In genomic region chr3:38164966-38165721, GRCh38 we compare ENCODE assay signal across 8 cellular contexts. TPM values are rescaled to one million over a fixed set of nuclear protein-coding genes. Genes with fewer than 3 reads are reported as not detected.
DNase-seq lines count a peak whose midpoint lies in the region; TF ChIP-seq lines count a peak whose summit lies in the region.

Gene OXSR1, plus strand, starts transcription at chr3:38165537. Its CDS starts 340 bp downstream, at chr3:38165877.

- no CpG with 5 or more reads among the region's 57 CpGs for WGBS in H9 (ENCODE audit: extremely low coverage, insufficient read length, low lambda C conversion rate)

- H3K27me3 Mint-ChIP-seq in H9 (ENCODE audit: low read depth) (0 out of 2 replicates have a peak, but pooled peaks cover 3% of the 10 kb centered on the region), nephron (ENCODE audit: low read depth) (no peaks in the 10 kb centered on the region)
- H3K27me3 Mint-ChIP-seq in stimulated activated naive CD8-positive, alpha-beta T cell treated with anti-CD3 and anti-CD28 coated beads, Interleukin-15, Interleukin-2, amounts not matched to agents 100 ng/mL and 50 ng/mL, for 24 hours: no peaks in the 10 kb centered on the region

- H3K36me3 ChIP-seq in MM.1S (replicated peaks; ENCODE audit: insufficient read depth, low read length): no peaks in the 10 kb centered on the region

- H3K18ac ChIP-seq in H9 (ENCODE audit: insufficient read length, low read depth, low read length): peak within 1 kb of the TSS; percentile 95

- H3K4me1 ChIP-seq in H9 (ENCODE audit: insufficient read depth, low read length) (no peaks in the 10 kb centered on the region), MM.1S (ENCODE audit: low read length) (no peaks in the 10 kb centered on the region)

- H3K27ac ChIP-seq in H9 (ENCODE audit: insufficient read length, low read depth, low read length) (peak within 1 kb of the TSS; percentile 54), MM.1S (ENCODE audit: low read length) (peak within 1 kb of the TSS; percentile 91)

- H3F3A ChIP-seq in MM.1S (ENCODE audit: insufficient read depth, low read length): peaks cover 6% of the 10 kb centered on the region

- H4K5ac ChIP-seq in H9 (ENCODE audit: insufficient read length, low read depth, low read length): peak within 1 kb of the TSS; percentile 31

- H2BK15ac ChIP-seq in H9 (ENCODE audit: low read depth, low read length): no peak within 1 kb of the TSS

- H3K4me2 ChIP-seq in H9 (ENCODE audit: insufficient read depth, insufficient read length, low read length): peak within 1 kb of the TSS; percentile 69
- H3K4me2 ChIP-seq in MM.1S (ENCODE audit: low read depth, low read length): peak within 1 kb of the TSS; percentile 65

- no peaks in the 10 kb centered on the region for H3K9me3 ChIP-seq in H9 (ENCODE audit: control insufficient read depth, low read depth, low read length)
- H3K9me3 ChIP-seq in MM.1S (replicated peaks; ENCODE audit: insufficient read depth, low read length): no peaks in the 10 kb centered on the region

- H3K27ac Mint-ChIP-seq in H9 (peak within 1 kb of the TSS; percentile 99 to 100 (median 100)), nephron (peak within 1 kb of the TSS; percentile 99 to 100 (median 100))
- H3K27ac Mint-ChIP-seq in stimulated activated naive CD8-positive, alpha-beta T cell treated with anti-CD3 and anti-CD28 coated beads, Interleukin-15, Interleukin-2, amounts not matched to agents 100 ng/mL and 50 ng/mL, for 24 hours: peak within 1 kb of the TSS; percentile 100

- H3K56ac ChIP-seq in H9 (ENCODE audit: insufficient read length, low read depth, low read length): no peak within 1 kb of the TSS

- no peaks in the 10 kb centered on the region for H3K9me2 ChIP-seq in MM.1S (replicated peaks; ENCODE audit: insufficient read depth, low read length)

- H3K4me3 ChIP-seq in MM.1S (ENCODE audit: low read length) (peak within 1 kb of the TSS; percentile 87), fibroblast of the aortic adventitia (ENCODE audit: low read depth, low read length) (peak within 1 kb of the TSS; percentile 86)

- no peaks in the 10 kb centered on the region for H3K79me1 ChIP-seq in H9 (ENCODE audit: insufficient read depth, low read depth, low read length, poor library complexity, severe bottlenecking)

- TF ChIP-seq CTCF in H9 (conservative IDR thresholded peaks at IDR 0.05) (no peak), MM.1S (IDR thresholded peaks at IDR 0.05; ENCODE audit: low read length) (no peak), fibroblast of the aortic adventitia (IDR thresholded peaks at IDR 0.05; ENCODE audit: insufficient read depth, low read length) (no peak), nephron (IDR thresholded peaks at IDR 0.05; ENCODE audit: unreplicated experiment in 3 of 3) (no peak)

- H3K27me3 ChIP-seq in H9 (ENCODE audit: insufficient read depth, low read length) (no peaks in the 10 kb centered on the region), MM.1S (replicated peaks; ENCODE audit: insufficient read depth, low read length) (no peaks in the 10 kb centered on the region)

- peak within 1 kb of the TSS; percentile 93 to 99 for H3K4me3 Mint-ChIP-seq in H9
- H3K4me3 Mint-ChIP-seq in nephron: peak within 1 kb of the TSS; percentile 98 to 99 (median 98)
- H3K4me3 Mint-ChIP-seq in stimulated activated naive CD8-positive, alpha-beta T cell treated with anti-CD3 and anti-CD28 coated beads, Interleukin-15, Interleukin-2, amounts not matched to agents 100 ng/mL and 50 ng/mL, for 24 hours: peak within 1 kb of the TSS; percentile 96

- H3K9me3 Mint-ChIP-seq in H9 (no peaks in the 10 kb centered on the region), nephron (no peaks in the 10 kb centered on the region)
- no peaks in the 10 kb centered on the region for H3K9me3 Mint-ChIP-seq in stimulated activated naive CD8-positive, alpha-beta T cell treated with anti-CD3 and anti-CD28 coated beads, Interleukin-15, Interleukin-2, amounts not matched to agents 100 ng/mL and 50 ng/mL, for 24 hours

- DNase-seq in ELR (ENCODE audit: low read depth) (peak; percentile 100), H9 (peak; percentile 98), MM.1S (peak; percentile 100), SIG-M5 (lab: John Stamatoyannopoulos, UW) (peak; percentile 100), activated gamma-delta T cell (lab: John Stamatoyannopoulos, UW) (peak; percentile 90), fibroblast of the aortic adventitia (ENCODE audit: low read depth) (peak; percentile 100)

- no peak within 1 kb of the TSS; the same call in 1 of the 2 replicates for H3K4ac ChIP-seq in H9 (ENCODE audit: low read depth, low read length)

- peaks cover 0 to 4% (median 0%) of the 10 kb centered on the region in 3 experiments; a peak in 1 of 7 replicates for H3K36me3 Mint-ChIP-seq in H9 (ENCODE audit: insufficient read depth in 1 of 3, low read depth in 3 of 3)
- peaks cover 8% of the 10 kb centered on the region for H3K36me3 Mint-ChIP-seq in nephron (ENCODE audit: low read depth)
- peaks cover 23% of the 10 kb centered on the region for H3K36me3 Mint-ChIP-seq in stimulated activated naive CD8-positive, alpha-beta T cell treated with anti-CD3 and anti-CD28 coated beads, Interleukin-15, Interleukin-2, amounts not matched to agents 100 ng/mL and 50 ng/mL, for 24 hours (ENCODE audit: low read depth)

- no peak within 1 kb of the TSS for H4K91ac ChIP-seq in H9 (ENCODE audit: insufficient read length, low read depth, low read length)

- no peak within 1 kb of the TSS for H2AK5ac ChIP-seq in H9 (ENCODE audit: insufficient read length, low read length)

- H3K4me1 Mint-ChIP-seq in H9 (peaks cover 11 to 21% of the 10 kb centered on the region in 2 experiments), nephron (peaks cover 27% of the 10 kb centered on the region)
- H3K4me1 Mint-ChIP-seq in stimulated activated naive CD8-positive, alpha-beta T cell treated with anti-CD3 and anti-CD28 coated beads, Interleukin-15, Interleukin-2, amounts not matched to agents 100 ng/mL and 50 ng/mL, for 24 hours (ENCODE audit: low read depth): peaks cover 52% of the 10 kb centered on the region

- H2BK12ac ChIP-seq in H9 (ENCODE audit: insufficient read length, low read depth, low read length): no peak within 1 kb of the TSS

- H2BK5ac ChIP-seq in H9 (ENCODE audit: insufficient read length, low read length): peak within 1 kb of the TSS; percentile 59

- H3K14ac ChIP-seq in H9 (ENCODE audit: insufficient read depth, low read length): peak within 1 kb of the TSS; percentile 97

- H3K79me2 ChIP-seq in H9 (ENCODE audit: insufficient read depth, low read length) (peaks cover 12% of the 10 kb centered on the region; the same call in 1 of the 2 replicates), MM.1S (ENCODE audit: low read length) (peaks cover 46% of the 10 kb centered on the region)

- no peak within 1 kb of the TSS for H3K23ac ChIP-seq in H9 (ENCODE audit: insufficient read length, low read depth, low read length)

- H4K20me1 ChIP-seq in H9 (ENCODE audit: control insufficient read depth, insufficient read depth, insufficient read length) (no peaks in the 10 kb centered on the region), MM.1S (ENCODE audit: insufficient read depth, low read length) (no peaks in the 10 kb centered on the region)

- H2BK20ac ChIP-seq in H9 (ENCODE audit: low read depth, low read length, poor library complexity, severe bottlenecking): no peak within 1 kb of the TSS

- peaks cover 3% of the 10 kb centered on the region for H3K23me2 ChIP-seq in H9 (ENCODE audit: insufficient read length, low read depth, low read length, poor library complexity, severe bottlenecking)

- peak within 1 kb of the TSS; percentile 85 for H3K9ac ChIP-seq in H9 (ENCODE audit: extremely low read depth, insufficient read length, low read length)
- H3K9ac ChIP-seq in MM.1S (ENCODE audit: low read length): peak within 1 kb of the TSS; percentile 91

- H2BK120ac ChIP-seq in H9 (ENCODE audit: low read depth, low read length, poor library complexity, severe bottlenecking): peak within 1 kb of the TSS; percentile 62

- H2AFZ ChIP-seq in H9 (ENCODE audit: low read length): peak within 1 kb of the TSS; percentile 99
- peak within 1 kb of the TSS; percentile 74 for H2AFZ ChIP-seq in MM.1S (ENCODE audit: low read length)

- no peak within 1 kb of the TSS for H4K8ac ChIP-seq in H9 (replicated peaks; ENCODE audit: insufficient read length, low read depth, low read length)

- H3T11ph ChIP-seq in H9 (ENCODE audit: low read length): peak within 1 kb of the TSS; percentile 97

RNA-seq across cellular contexts. Expression of gene OXSR1, which starts in this region (rescaled TPM):
- total RNA-seq in H9 (2021): 53.8 and 54.1 TPM in 2 replicates
- total RNA-seq in fibroblast of the aortic adventitia (ENCODE audit: low replicate concordance): 36.2 and 38.0 TPM in 2 replicates

Comparison
In these comparisons a context has a peak if more than half of its experiments do, and no peak if none do; other contexts are left out.
1. Peak in every context shown above with its lines: DNase-seq, H3K4me3 ChIP-seq and H3K27ac ChIP-seq.